ENCODE assay signal across 8 cellular contexts in the genomic region with DNA sequence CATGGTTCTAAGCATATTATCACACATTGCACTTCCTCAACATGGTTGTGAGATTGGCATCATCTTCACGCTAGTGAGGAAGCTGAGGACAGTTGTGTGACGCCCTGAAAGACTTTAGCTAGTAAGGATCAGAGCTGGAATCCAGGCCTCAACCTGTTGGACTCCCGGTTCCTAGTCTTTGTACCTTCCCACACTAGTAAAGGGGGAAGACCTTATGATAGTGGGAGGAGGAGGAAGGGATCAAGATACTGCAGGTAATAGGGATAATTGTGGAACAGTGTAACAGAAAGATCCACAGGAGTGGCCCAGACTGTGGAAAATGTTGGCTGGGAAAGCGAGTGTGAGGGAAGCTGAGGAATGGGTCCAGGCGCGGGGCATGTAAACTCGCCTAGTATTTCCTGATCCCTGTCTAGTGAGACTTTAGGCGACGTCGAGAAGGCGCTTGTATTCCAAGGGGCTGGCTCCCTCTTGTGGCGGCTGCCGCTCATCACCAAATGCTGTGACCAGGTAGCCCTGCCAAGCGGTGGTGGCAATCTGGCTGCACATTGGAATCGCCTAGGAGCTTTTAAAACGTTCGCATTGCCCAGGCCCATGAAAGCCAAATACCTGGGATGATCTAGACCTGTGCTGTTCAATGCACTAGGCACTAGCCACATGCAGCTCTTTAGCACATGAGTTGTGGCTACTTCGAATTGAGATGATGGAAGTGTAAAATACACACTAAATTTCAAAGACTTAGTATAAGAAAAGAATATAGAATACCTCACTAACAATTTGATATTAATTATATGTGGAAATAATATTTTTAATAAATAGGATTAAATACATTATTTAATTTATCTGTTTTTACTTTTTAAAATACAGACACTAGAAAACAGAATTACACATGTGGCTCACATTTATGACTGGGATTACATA. TPM values are rescaled to one million over a fixed set of nuclear protein-coding genes. Genes with fewer than 3 reads are reported as not detected.
A peak's percentile ranks its signal among the peaks of the same experiment; 100 is the strongest.
DNase-seq lines count a peak whose midpoint lies in the region; ATAC-seq and TF ChIP-seq lines count a peak whose summit lies in the region.

No MANE protein-coding gene starts in this region.

- no peak overlapping the region for H3K4me3 Mint-ChIP-seq in activated CD8-positive, alpha-beta T cell treated with anti-CD3 and anti-CD28 coated beads, Interleukin-2, amount 10 ng/mL, durations not matched to agents 7 days and 5 days
- H3K4me3 Mint-ChIP-seq in stimulated activated naive B cell treated with anti-CD40 and anti-IgM and Interleukin-4, amounts not matched to agents 10 μg/mL and 1 μg/mL and 100 μg/mL, for 72 hours = no peak overlapping the region

- H3K4me3 ChIP-seq in epithelial cell of esophagus (ENCODE audit: low read length) = no peak overlapping the region

- POLR2A ChIA-PET in activated CD8-positive, alpha-beta T cell treated with anti-CD3 and anti-CD28 coated beads, Interleukin-2, amount 10 ng/mL, durations not matched to agents 7 days and 5 days (lab: Charles Lee) = no interaction called here

- CTCF ChIA-PET in activated CD8-positive, alpha-beta T cell treated with anti-CD3 and anti-CD28 coated beads, Interleukin-2, amount 10 ng/mL, durations not matched to agents 7 days and 5 days (lab: Charles Lee) = interaction anchor here (0.8 to 2.2 kb wide), 5 partner anchors 11 to 866 kb away, joined by 3 to 14 read pairs (median 6); no protein-coding TSS in a partner anchor

- no peak overlapping the region for H3K27ac Mint-ChIP-seq in activated CD8-positive, alpha-beta T cell treated with anti-CD3 and anti-CD28 coated beads, Interleukin-2, amount 10 ng/mL, durations not matched to agents 7 days and 5 days
- no peak overlapping the region for H3K27ac Mint-ChIP-seq in stimulated activated naive B cell treated with anti-CD40 and anti-IgM and Interleukin-4, amounts not matched to agents 10 μg/mL and 1 μg/mL and 100 μg/mL, for 72 hours

- H3K4me1 Mint-ChIP-seq in activated CD8-positive, alpha-beta T cell treated with anti-CD3 and anti-CD28 coated beads, Interleukin-2, amount 10 ng/mL, durations not matched to agents 7 days and 5 days (ENCODE audit: low read depth) = no peaks in the 10 kb centered on the region
- H3K4me1 Mint-ChIP-seq in stimulated activated naive B cell treated with anti-CD40 and anti-IgM and Interleukin-4, amounts not matched to agents 10 μg/mL and 1 μg/mL and 100 μg/mL, for 72 hours = peaks cover 0 to 3% of the 10 kb centered on the region in 2 donors

- no peaks in the 10 kb centered on the region for H3K9me3 Mint-ChIP-seq in activated CD8-positive, alpha-beta T cell treated with anti-CD3 and anti-CD28 coated beads, Interleukin-2, amount 10 ng/mL, durations not matched to agents 7 days and 5 days (ENCODE audit: insufficient read depth)
- no peaks in the 10 kb centered on the region for H3K9me3 Mint-ChIP-seq in stimulated activated naive B cell treated with anti-CD40 and anti-IgM and Interleukin-4, amounts not matched to agents 10 μg/mL and 1 μg/mL and 100 μg/mL, for 72 hours

- peak; percentile 78 for DNase-seq in COLO668 (lab: John Stamatoyannopoulos, UW; ENCODE audit: unreplicated experiment)
- peak; percentile 93 for DNase-seq in NCI-H82 (lab: John Stamatoyannopoulos, UW)
- peak; percentile 67 for DNase-seq in activated CD8-positive, alpha-beta T cell treated with anti-CD3 and anti-CD28 coated beads, Interleukin-2, amount 10 ng/mL, durations not matched to agents 7 days and 5 days
- peak; percentile 75 for DNase-seq in epithelial cell of esophagus (ENCODE audit: low read depth)
- DNase-seq in mucosa of gallbladder (ENCODE audit: low spot score) = peak; percentile 79
- DNase-seq in stimulated activated naive B cell treated with anti-CD40 and anti-IgM and Interleukin-4, amounts not matched to agents 10 μg/mL and 1 μg/mL and 100 μg/mL, for 72 hours = peak; percentile 25

- ATAC-seq in GM19455 (IDR thresholded peaks at IDR 0.05; ENCODE audit: unreplicated experiment) (peak; percentile 99), HG03558 (IDR thresholded peaks at IDR 0.05; ENCODE audit: extremely low read depth, unreplicated experiment) (peak; percentile 73)
- ATAC-seq in activated CD8-positive, alpha-beta T cell treated with anti-CD3 and anti-CD28 coated beads, Interleukin-2, amount 10 ng/mL, durations not matched to agents 7 days and 5 days = peak; percentile 70
- ATAC-seq in stimulated activated naive B cell treated with anti-CD40 and anti-IgM and Interleukin-4, amounts not matched to agents 10 μg/mL and 1 μg/mL and 100 μg/mL, for 72 hours (replicated peaks) = peak; percentile 63 to 74

- TF ChIP-seq CTCF in epithelial cell of esophagus (IDR thresholded peaks at IDR 0.05; ENCODE audit: insufficient read depth, low read depth, low read length, missing control alignments) = peak; percentile 91

- H3K36me3 Mint-ChIP-seq in activated CD8-positive, alpha-beta T cell treated with anti-CD3 and anti-CD28 coated beads, Interleukin-2, amount 10 ng/mL, durations not matched to agents 7 days and 5 days (ENCODE audit: low read depth) = no peaks in the 10 kb centered on the region
- H3K36me3 Mint-ChIP-seq in stimulated activated naive B cell treated with anti-CD40 and anti-IgM and Interleukin-4, amounts not matched to agents 10 μg/mL and 1 μg/mL and 100 μg/mL, for 72 hours = no peaks in the 10 kb centered on the region

- H3K27me3 Mint-ChIP-seq in activated CD8-positive, alpha-beta T cell treated with anti-CD3 and anti-CD28 coated beads, Interleukin-2, amount 10 ng/mL, durations not matched to agents 7 days and 5 days (ENCODE audit: low read depth) = peaks cover 6% of the 10 kb centered on the region
- peaks cover 6 to 8% of the 10 kb centered on the region in 2 donors for H3K27me3 Mint-ChIP-seq in stimulated activated naive B cell treated with anti-CD40 and anti-IgM and Interleukin-4, amounts not matched to agents 10 μg/mL and 1 μg/mL and 100 μg/mL, for 72 hours

RNA-seq across cellular contexts. Expression of a gene that starts 38.8 kb away (rescaled TPM):
- total RNA-seq in activated CD8-positive, alpha-beta T cell treated with anti-CD3 and anti-CD28 coated beads, Interleukin-2, amount 10 ng/mL, durations not matched to agents 7 days and 5 days = not detected
- total RNA-seq in mucosa of gallbladder = 6.7 TPM

Comparison
In these comparisons a context has a peak if more than half of its experiments do, and no peak if none do; other contexts are left out.
1. DNase-seq: peak in every context shown above with its lines; median percentile 93 in NCI-H82; 79 in mucosa of gallbladder; 78 in COLO668; 75 in epithelial cell of esophagus; 67 in activated CD8-positive, alpha-beta T cell treated with anti-CD3 and anti-CD28 coated beads, Interleukin-2, amount 10 ng/mL, durations not matched to agents 7 days and 5 days; 25 in stimulated activated naive B cell treated with anti-CD40 and anti-IgM and Interleukin-4, amounts not matched to agents 10 μg/mL and 1 μg/mL and 100 μg/mL, for 72 hours.